11 cellular contexts compared by ENCODE assay signal in the genomic region with DNA sequence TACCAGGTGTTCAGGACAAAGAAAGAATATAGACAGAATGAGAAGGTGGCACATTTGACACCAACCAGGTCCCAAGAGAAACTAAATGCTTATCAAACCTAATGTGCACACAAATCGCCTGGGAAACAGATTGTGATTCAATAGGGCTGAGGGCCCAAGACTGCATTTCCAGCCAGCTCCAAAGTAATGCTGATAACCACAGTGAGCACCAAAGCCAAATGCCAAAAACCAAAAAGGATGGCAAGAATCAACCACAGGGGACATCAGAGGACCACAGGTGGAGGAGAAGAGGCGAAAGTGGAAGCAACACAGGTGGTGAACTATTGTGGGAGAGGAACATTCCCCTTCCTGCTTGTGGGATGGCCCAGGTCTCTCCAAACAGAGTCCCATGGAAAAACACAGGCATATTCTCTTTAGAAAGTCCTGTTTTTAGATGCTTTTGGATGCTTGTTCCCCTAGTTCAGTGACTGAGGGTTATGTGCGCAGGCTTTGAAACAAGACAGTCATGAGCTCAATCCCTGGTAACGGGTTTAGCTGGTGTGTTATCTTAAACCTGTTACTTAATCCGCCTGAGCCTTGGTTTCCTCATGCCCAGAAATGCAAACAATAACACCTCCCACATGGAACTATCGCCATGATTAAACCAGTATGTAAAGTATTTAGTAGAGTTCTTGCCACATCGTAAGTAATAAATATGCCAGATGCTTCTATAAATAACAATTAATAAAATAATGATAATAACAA.
DNase-seq lines count a peak whose midpoint lies in the region; ATAC-seq and TF ChIP-seq lines count a peak whose summit lies in the region.
"Had no signal": no experiment of that assay in that cellular context is flagged by ENCODE, and none has a peak within 500 bp of the region (broad histone marks: within the 10 kb centered on the region; RNA-seq: fewer than 3 reads in every experiment).

No MANE protein-coding gene starts in this region.

- no peaks in the 10 kb centered on the region for H4K20me1 ChIP-seq in Karpas-422 (ENCODE audit: insufficient read depth, low read depth, low read length)

- intact Hi-C loops in Right ventricle myocardium inferior (cut with DNase I), result loop anchor here (1.0 to 5.0 kb wide), 3 partner anchors 110 to 178 kb away; no protein-coding TSS in a partner anchor
- intact Hi-C loops in cardiac septum (cut with DNase I), result no loop called here

- H3K27ac ChIP-seq in parathyroid adenoma, result peak overlapping the region; percentile 29
- no peak overlapping the region for H3K27ac ChIP-seq in Karpas-422 (ENCODE audit: low read length)

- H3K36me3 ChIP-seq in parathyroid adenoma (ENCODE audit: control insufficient read depth, insufficient read depth, low read length) (no peaks in the 10 kb centered on the region), MG63 (no peaks in the 10 kb centered on the region), Karpas-422 (ENCODE audit: insufficient read depth, low read length) (no peaks in the 10 kb centered on the region)

- H3K27me3 ChIP-seq in parathyroid adenoma (ENCODE audit: control insufficient read depth, insufficient read depth, low read length) (no peaks in the 10 kb centered on the region), MG63 (no peaks in the 10 kb centered on the region), Karpas-422 (ENCODE audit: low read length) (no peaks in the 10 kb centered on the region)

- H3K4me1 ChIP-seq in parathyroid adenoma, result no peaks in the 10 kb centered on the region
- no peaks in the 10 kb centered on the region for H3K4me1 ChIP-seq in Karpas-422 (ENCODE audit: low read length)

- H3K9me3 ChIP-seq in parathyroid adenoma (ENCODE audit: control insufficient read depth, low read length) (no peaks in the 10 kb centered on the region), MG63 (no peaks in the 10 kb centered on the region), Karpas-422 (ENCODE audit: low read length) (no peaks in the 10 kb centered on the region)

- no peak overlapping the region for H3K9ac ChIP-seq in parathyroid adenoma
- H3K9ac ChIP-seq in Karpas-422 (ENCODE audit: low read length), result no peak overlapping the region

- H3K4me3 ChIP-seq in fibroblast of villous mesenchyme (ENCODE audit: low read depth, low read length) (no peak overlapping the region), parathyroid adenoma (ENCODE audit: low read depth, low read length) (no peak overlapping the region), MG63 (no peak overlapping the region), Karpas-422 (ENCODE audit: low read length) (no peak overlapping the region)

- H2AFZ ChIP-seq in parathyroid adenoma, result no peak overlapping the region
- H2AFZ ChIP-seq in Karpas-422 (ENCODE audit: low read length), result no peak overlapping the region

- TF ChIP-seq CTCF in fibroblast of villous mesenchyme (IDR thresholded peaks at IDR 0.05; ENCODE audit: insufficient read depth, low read depth, low read length) (no peak), parathyroid adenoma (IDR thresholded peaks at IDR 0.05) (no peak)

- no peak for DNase-seq in Right ventricle myocardium inferior (ENCODE audit: missing footprints)
- DNase-seq in cardiac septum (ENCODE audit: low spot score), result no peak
- DNase-seq in fibroblast of villous mesenchyme (ENCODE audit: low read depth), result peak; percentile 99
- no peak for DNase-seq in MG63
- DNase-seq in LoVo (ENCODE audit: low spot score), result no peak
- DNase-seq in Karpas-422, result no peak
- DNase-seq: activated CD4-positive, alpha-beta T cell treated with anti-CD3 and anti-CD28 coated beads for 4 hours; NCI-H446 treated with DMSO at 0.1 percent for 48 hours; retina had no signal

- no peak overlapping the region for H3K4me2 ChIP-seq in parathyroid adenoma (ENCODE audit: low read length)
- no peak overlapping the region for H3K4me2 ChIP-seq in Karpas-422 (ENCODE audit: low read depth, low read length, poor library complexity, severe bottlenecking)

- H3K79me2 ChIP-seq in parathyroid adenoma (no peaks in the 10 kb centered on the region), Karpas-422 (ENCODE audit: low read length) (no peaks in the 10 kb centered on the region)

- ATAC-seq in Right ventricle myocardium inferior, result peak; percentile 3
- ATAC-seq in HG02970 (IDR thresholded peaks at IDR 0.05; ENCODE audit: low FRiP score, unreplicated experiment), result no peak

- H3K9me2 ChIP-seq in Karpas-422 (replicated peaks; ENCODE audit: insufficient read depth, low read length), result no peaks in the 10 kb centered on the region
